18 cellular contexts compared by ENCODE assay signal in the genomic region with DNA sequence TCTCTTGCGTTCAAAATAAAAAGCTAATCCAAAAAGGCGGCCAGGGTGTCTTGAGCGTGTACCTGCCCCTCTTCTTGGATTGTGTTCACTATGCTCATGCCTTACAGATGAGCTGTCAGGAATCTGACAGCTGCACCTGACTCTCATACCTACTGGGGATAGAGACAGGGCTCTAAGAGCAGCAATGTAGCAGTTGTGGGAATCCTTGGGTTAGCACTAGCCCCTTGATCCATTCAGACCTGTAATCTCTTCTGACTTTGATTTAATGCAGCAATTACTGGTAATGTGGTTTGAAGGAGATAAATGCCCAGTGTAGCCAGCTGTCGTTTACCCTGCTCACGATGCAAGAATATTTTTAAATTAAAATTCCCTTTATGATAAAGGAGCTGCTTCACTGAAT.
DNase-seq lines count a peak whose midpoint lies in the region; ATAC-seq and TF ChIP-seq lines count a peak whose summit lies in the region.
"Had no signal": no experiment of that assay in that cellular context is flagged by ENCODE, and none has a peak within 500 bp of the region (broad histone marks: within the 10 kb centered on the region; RNA-seq: fewer than 3 reads in every experiment).

No MANE protein-coding gene starts in this region.

- ATAC-seq in Right ventricle myocardium inferior (peak; percentile 25), left ventricle myocardium superior (peak; percentile 38)

- H2BK12ac ChIP-seq in neuronal stem cell (ENCODE audit: low read length): no peak overlapping the region

- peaks cover 4% of the 10 kb centered on the region for H3K79me1 ChIP-seq in neuronal stem cell (ENCODE audit: low read depth, low read length)

- peak overlapping the region in 1 of 2 donors; percentile 7 for H3K27ac ChIP-seq in right atrium auricular region
- peak overlapping the region; percentile 95 for H3K27ac ChIP-seq in OCI-LY1 (ENCODE audit: low read depth, low read length, poor library complexity, severe bottlenecking)
- no peak overlapping the region for H3K27ac ChIP-seq in smooth muscle cell (ENCODE audit: low read depth)
- H3K27ac ChIP-seq in neuronal stem cell (replicated peaks; ENCODE audit: low read length): no peak overlapping the region
- H3K27ac ChIP-seq: C4-2B, epithelial cell of prostate, neural progenitor cell, SK-N-MC, suprapubic skin had no signal

- H2AK5ac ChIP-seq in neuronal stem cell (ENCODE audit: low read depth, low read length): no peak overlapping the region

- no peak overlapping the region for H3K4ac ChIP-seq in neuronal stem cell (ENCODE audit: low read length)

- peaks cover 0 to 43% of the 10 kb centered on the region in 2 donors for H3K4me1 ChIP-seq in right atrium auricular region
- peaks cover 96% of the 10 kb centered on the region for H3K4me1 ChIP-seq in OCI-LY1 (ENCODE audit: insufficient read depth, low read length, severe bottlenecking)
- peaks cover 23% of the 10 kb centered on the region for H3K4me1 ChIP-seq in smooth muscle cell (ENCODE audit: low read depth)
- H3K4me1 ChIP-seq in neuronal stem cell (ENCODE audit: control insufficient read depth in 2 of 2, insufficient read depth in 1 of 2, low read depth in 1 of 2, low read length in 2 of 2): peaks cover 0 to 4% of the 10 kb centered on the region in 2 donors

- no peak for TF ChIP-seq CTCF in right atrium auricular region (IDR thresholded peaks at IDR 0.05)
- TF ChIP-seq CTCF in OCI-LY1 (IDR thresholded peaks at IDR 0.05; ENCODE audit: low read length): no peak
- no peak for TF ChIP-seq CTCF in smooth muscle cell (IDR thresholded peaks at IDR 0.05; ENCODE audit: borderline replicate concordance, insufficient read depth, poor library complexity, severe bottlenecking)

- no peak overlapping the region for H4K8ac ChIP-seq in neuronal stem cell (ENCODE audit: low read depth, low read length)

- H3F3A ChIP-seq in OCI-LY1 (ENCODE audit: insufficient read depth, low read length) (no peaks in the 10 kb centered on the region; the same call in 1 of the 2 replicates), smooth muscle cell (ENCODE audit: low read depth) (peaks cover 18% of the 10 kb centered on the region)

- H3K4me2 ChIP-seq in OCI-LY1 (ENCODE audit: low read length) (no peak overlapping the region), smooth muscle cell (peak overlapping the region; percentile 19), neuronal stem cell (ENCODE audit: insufficient read depth, low read length, poor library complexity, severe bottlenecking) (no peak overlapping the region)
- H3K4me2 ChIP-seq: neural progenitor cell had no signal

- no peaks in the 10 kb centered on the region for H4K20me1 ChIP-seq in OCI-LY1 (ENCODE audit: insufficient read depth, low read length)
- peaks cover 100% of the 10 kb centered on the region for H4K20me1 ChIP-seq in smooth muscle cell (ENCODE audit: low read depth)

- DNase-seq in Right ventricle myocardium inferior (ENCODE audit: missing footprints) (no peak), right atrium auricular region (ENCODE audit: low spot score) (no peak), left ventricle myocardium superior (no peak), smooth muscle cell (lab: John Stamatoyannopoulos, UW; ENCODE audit: unreplicated experiment) (no peak), foreskin melanocyte (no peak), kidney glomerular epithelial cell (lab: John Stamatoyannopoulos, UW) (no peak), neuronal stem cell (ENCODE audit: low spot score) (no peak)
- DNase-seq: activated CD4-positive, alpha-beta T cell treated with anti-CD3 and anti-CD28 coated beads for 4 hours; DMS153; foreskin fibroblast; NCI-H1930; NCI-H526 had no signal

- H3K4me3 ChIP-seq in right atrium auricular region (no peak overlapping the region), OCI-LY1 (ENCODE audit: low read depth, low read length, poor library complexity, severe bottlenecking) (no peak overlapping the region), smooth muscle cell (no peak overlapping the region), neuronal stem cell (ENCODE audit: low read length in 2 of 2) (no peak overlapping the region)
- H3K4me3 ChIP-seq: neural progenitor cell, SK-N-MC, suprapubic skin had no signal

- H3K14ac ChIP-seq in neuronal stem cell (ENCODE audit: low read length): no peak overlapping the region

- H2AFZ ChIP-seq in OCI-LY1 (ENCODE audit: low read length) (no peak overlapping the region), smooth muscle cell (ENCODE audit: low read depth) (no peak overlapping the region), neuronal stem cell (ENCODE audit: low read length) (no peak overlapping the region)
- H2AFZ ChIP-seq: neural progenitor cell had no signal

- H3K27me3 ChIP-seq in right atrium auricular region: no peaks in the 10 kb centered on the region
- H3K27me3 ChIP-seq in OCI-LY1 (ENCODE audit: insufficient read depth, low read length): no peaks in the 10 kb centered on the region
- no peaks in the 10 kb centered on the region for H3K27me3 ChIP-seq in smooth muscle cell (ENCODE audit: low read depth)
- H3K27me3 ChIP-seq in neuronal stem cell (ENCODE audit: control insufficient read depth in 3 of 3, insufficient read depth in 3 of 3, low read depth in 1 of 3, low read length in 3 of 3): no peaks in the 10 kb centered on the region
- H3K27me3 ChIP-seq: neural progenitor cell, suprapubic skin had no signal

- H3K79me2 ChIP-seq in OCI-LY1 (ENCODE audit: insufficient read depth, low read length) (peaks cover 64% of the 10 kb centered on the region), smooth muscle cell (ENCODE audit: low read depth) (peaks cover 90% of the 10 kb centered on the region)

- no peak overlapping the region for H2BK120ac ChIP-seq in neuronal stem cell (ENCODE audit: low read depth, low read length)

- H3K36me3 ChIP-seq in right atrium auricular region (no peaks in the 10 kb centered on the region), OCI-LY1 (ENCODE audit: insufficient read depth, low read length) (no peaks in the 10 kb centered on the region), smooth muscle cell (ENCODE audit: low read depth) (no peaks in the 10 kb centered on the region), neuronal stem cell (replicated peaks in 1 of 2; ENCODE audit: control insufficient read depth in 2 of 2, insufficient read depth in 2 of 2, low read length in 2 of 2) (no peaks in the 10 kb centered on the region)
- H3K36me3 ChIP-seq: neural progenitor cell, suprapubic skin had no signal

- H2BK15ac ChIP-seq in neuronal stem cell (ENCODE audit: low read length): no peak overlapping the region

- H3K9ac ChIP-seq in OCI-LY1 (ENCODE audit: low read length) (no peak overlapping the region), smooth muscle cell (ENCODE audit: low read depth) (no peak overlapping the region), neuronal stem cell (ENCODE audit: low read depth, low read length, poor library complexity) (no peak overlapping the region)
- H3K9ac ChIP-seq: neural progenitor cell had no signal

- WGBS in smooth muscle cell (ENCODE audit: low lambda C conversion rate): 75% methylated on average over 5 of the region's 5 CpGs
- no CpG with 5 or more reads among the region's 5 CpGs for WGBS in neuronal stem cell (ENCODE audit: extremely low coverage in 2 of 2, insufficient read length in 2 of 2, insufficient replicate concordance in 1 of 2), 2 donors

- H3K9me2 ChIP-seq in OCI-LY1 (ENCODE audit: low read depth, low read length): no peaks in the 10 kb centered on the region

- no peak overlapping the region for H2BK5ac ChIP-seq in neuronal stem cell (ENCODE audit: low read length)

- H3K9me3 ChIP-seq in right atrium auricular region: no peaks in the 10 kb centered on the region
- H3K9me3 ChIP-seq in OCI-LY1 (ENCODE audit: low read length): no peaks in the 10 kb centered on the region
- no peaks in the 10 kb centered on the region for H3K9me3 ChIP-seq in smooth muscle cell (replicated peaks; ENCODE audit: low read depth)
- peaks cover 0 to 3% of the 10 kb centered on the region in 2 donors for H3K9me3 ChIP-seq in neuronal stem cell (replicated peaks in 1 of 2; ENCODE audit: control insufficient read depth in 2 of 2, insufficient read depth in 1 of 2, low read depth in 1 of 2, low read length in 2 of 2)
- H3K9me3 ChIP-seq: suprapubic skin had no signal

- no peak overlapping the region for H3K23ac ChIP-seq in neuronal stem cell (ENCODE audit: low read depth, low read length, poor library complexity)

- intact Hi-C loops in Right ventricle myocardium inferior (cut with DNase I): no loop called here
- intact Hi-C loops in left ventricle myocardium superior (cut with micrococcal nuclease): no loop called here

- no peak overlapping the region for H3K18ac ChIP-seq in neuronal stem cell (ENCODE audit: low read length)

- no peak overlapping the region for H4K91ac ChIP-seq in neuronal stem cell (ENCODE audit: low read depth, low read length, poor library complexity)
